In genomic region chr12:62543741-62544140, GRCh38 we compare ENCODE assay signal across 12 cellular contexts.
DNase-seq lines count a peak whose midpoint lies in the region; ATAC-seq, FAIRE-seq and TF ChIP-seq lines count a peak whose summit lies in the region.
"Had no signal": no experiment of that assay in that cellular context is flagged by ENCODE, and none has a peak within 500 bp of the region (broad histone marks: within the 10 kb centered on the region; RNA-seq: fewer than 3 reads in every experiment).

No MANE protein-coding gene starts in this region.

- no peak overlapping the region for H3K4ac ChIP-seq in H9 (ENCODE audit: low read depth, low read length)

- no peak overlapping the region for H3K23ac ChIP-seq in H9 (ENCODE audit: insufficient read length, low read depth, low read length)

- H3K79me1 ChIP-seq in H9 (ENCODE audit: insufficient read depth, low read depth, low read length, poor library complexity, severe bottlenecking): no peaks in the 10 kb centered on the region

- POLR2A ChIA-PET in A549 (lab: Yijun Ruan, JAX): no interaction called here

- H2BK120ac ChIP-seq in H9 (ENCODE audit: low read depth, low read length, poor library complexity, severe bottlenecking): no peak overlapping the region

- no peaks in the 10 kb centered on the region for H4K20me1 ChIP-seq in H9 (ENCODE audit: control insufficient read depth, insufficient read depth, insufficient read length)
- H4K20me1 ChIP-seq: BLaER1 had no signal

- TF ChIP-seq EP300 in A549 (IDR thresholded peaks at IDR 0.05): no peak

- TF ChIP-seq POLR2A in A549 (IDR thresholded peaks at IDR 0.05; ENCODE audit: low read length): no peak

- no peak overlapping the region for H3K56ac ChIP-seq in H9 (ENCODE audit: insufficient read length, low read depth, low read length)

- H3K18ac ChIP-seq in H9 (ENCODE audit: insufficient read length, low read depth, low read length): no peak overlapping the region

- TF ChIP-seq RAD21 in A549 (conservative IDR thresholded peaks at IDR 0.05 in 1 of 2, IDR thresholded peaks at IDR 0.05 in 1 of 2): no peak

- no peak overlapping the region for H4K91ac ChIP-seq in H9 (ENCODE audit: insufficient read length, low read depth, low read length)

- WGBS in A549 (ENCODE audit: missing lambda C conversion rate): 98% methylated on average over 3 of the region's 3 CpGs
- no CpG with 5 or more reads among the region's 3 CpGs for WGBS in H9 (ENCODE audit: extremely low coverage, insufficient read length, low lambda C conversion rate)

- H3K27ac Mint-ChIP-seq in H9 (0 out of 7 replicates have a peak overlapping the region, but pooled peaks of 2 of the 3 experiments have one; percentile 31 to 52), progenitor cell of endocrine pancreas (peak overlapping the region; percentile 76)
- peak overlapping the region; percentile 30 for H3K27ac Mint-ChIP-seq in activated T-helper 17 cell treated with anti-CD3 and anti-CD28 coated beads, Interleukin-2, amount 50 U/mL, for 72 hours

- H3K79me2 ChIP-seq in H9 (ENCODE audit: insufficient read depth, low read length): no peaks in the 10 kb centered on the region

- H2BK15ac ChIP-seq in H9 (ENCODE audit: low read depth, low read length): no peak overlapping the region

- CTCF ChIA-PET in A549 (lab: Yijun Ruan, JAX): interaction anchor here (0.9 to 3.1 kb wide), 2 partner anchors 250 to 256 kb away, joined by 4 to 9 read pairs; no protein-coding TSS in a partner anchor

- H3K4me1 Mint-ChIP-seq in H9 (no peaks in the 10 kb centered on the region), progenitor cell of endocrine pancreas (ENCODE audit: low read depth) (no peaks in the 10 kb centered on the region)
- H3K4me1 Mint-ChIP-seq in activated T-helper 17 cell treated with anti-CD3 and anti-CD28 coated beads, Interleukin-2, amount 50 U/mL, for 72 hours: peaks cover 5% of the 10 kb centered on the region
- H3K4me1 Mint-ChIP-seq: CD8-positive, alpha-beta memory T cell had no signal

- no peak overlapping the region for H4K5ac ChIP-seq in H9 (ENCODE audit: insufficient read length, low read depth, low read length)

- no peak overlapping the region for H3T11ph ChIP-seq in H9 (ENCODE audit: low read length)

- H2BK12ac ChIP-seq in H9 (ENCODE audit: insufficient read length, low read depth, low read length): no peak overlapping the region

- H3K4me2 ChIP-seq in A549: no peak overlapping the region
- no peak overlapping the region for H3K4me2 ChIP-seq in H9 (ENCODE audit: insufficient read depth, insufficient read length, low read length)
- H3K4me2 ChIP-seq: BLaER1 had no signal

- H3K4me1 ChIP-seq in A549: no peaks in the 10 kb centered on the region
- H3K4me1 ChIP-seq in H9 (ENCODE audit: insufficient read depth, low read length): no peaks in the 10 kb centered on the region
- H3K4me1 ChIP-seq: BLaER1 had no signal

- H3K27ac ChIP-seq in A549 (no peak overlapping the region), H9 (ENCODE audit: insufficient read length, low read depth, low read length) (no peak overlapping the region)
- H3K27ac ChIP-seq: BLaER1, GM23248 had no signal

- H3K9ac ChIP-seq in H9 (ENCODE audit: extremely low read depth, insufficient read length, low read length): no peak overlapping the region
- H3K9ac ChIP-seq: BLaER1, GM23248 had no signal

- no peak for TF ChIP-seq CTCF in A549 (IDR thresholded peaks at IDR 0.05)
- TF ChIP-seq CTCF in H9 (conservative IDR thresholded peaks at IDR 0.05): no peak
- no peak for TF ChIP-seq CTCF in progenitor cell of endocrine pancreas (IDR thresholded peaks at IDR 0.05; ENCODE audit: unreplicated experiment)

- no peaks in the 10 kb centered on the region for H3K27me3 ChIP-seq in H9 (ENCODE audit: insufficient read depth, low read length)
- H3K27me3 ChIP-seq: BLaER1 had no signal

- no peaks in the 10 kb centered on the region for H3K9me3 ChIP-seq in A549
- H3K9me3 ChIP-seq in H9 (ENCODE audit: control insufficient read depth, low read depth, low read length): no peaks in the 10 kb centered on the region
- H3K9me3 ChIP-seq: BLaER1 had no signal

- no peak overlapping the region for H3K4me3 Mint-ChIP-seq in H9
- H3K4me3 Mint-ChIP-seq in activated T-helper 17 cell treated with anti-CD3 and anti-CD28 coated beads, Interleukin-2, amount 50 U/mL, for 72 hours: no peak overlapping the region
- no peak overlapping the region for H3K4me3 Mint-ChIP-seq in progenitor cell of endocrine pancreas (ENCODE audit: low read depth)
- H3K4me3 Mint-ChIP-seq: CD8-positive, alpha-beta memory T cell had no signal

- H3K23me2 ChIP-seq in H9 (ENCODE audit: insufficient read length, low read depth, low read length, poor library complexity, severe bottlenecking): no peaks in the 10 kb centered on the region

- no peak overlapping the region for H3K14ac ChIP-seq in H9 (ENCODE audit: insufficient read depth, low read length)

- ATAC-seq in A549: no peak
- no peak for ATAC-seq in activated T-helper 17 cell treated with anti-CD3 and anti-CD28 coated beads, Interleukin-2, amount 50 U/mL, for 72 hours (replicated peaks)

- H2AK5ac ChIP-seq in H9 (ENCODE audit: insufficient read length, low read length): no peak overlapping the region

- no peak overlapping the region for H4K8ac ChIP-seq in H9 (replicated peaks; ENCODE audit: insufficient read length, low read depth, low read length)

- H2AFZ ChIP-seq in H9 (ENCODE audit: low read length): no peak overlapping the region
- H2AFZ ChIP-seq: GM23248 had no signal

- H3K27me3 Mint-ChIP-seq in H9 (ENCODE audit: low read depth) (no peaks in the 10 kb centered on the region), progenitor cell of endocrine pancreas (no peaks in the 10 kb centered on the region)
- no peaks in the 10 kb centered on the region for H3K27me3 Mint-ChIP-seq in activated T-helper 17 cell treated with anti-CD3 and anti-CD28 coated beads, Interleukin-2, amount 50 U/mL, for 72 hours
- H3K27me3 Mint-ChIP-seq: CD8-positive, alpha-beta memory T cell had no signal

- DNase-seq in A549 (ENCODE audit: low read depth in 1 of 2, low spot score in 1 of 2) (no peak), H9 (no peak), progenitor cell of endocrine pancreas (ENCODE audit: low spot score, unreplicated experiment) (no peak), AG08395 (ENCODE audit: low spot score) (no peak)
- no peak for DNase-seq in activated CD4-positive, alpha-beta T cell treated with anti-CD3 and anti-CD28 coated beads for 48 hours
- DNase-seq: AML-193; CD8-positive, alpha-beta memory T cell; DMS53; GF-D8; GM23248 had no signal

- H3K4me3 ChIP-seq in A549: no peak overlapping the region
- H3K4me3 ChIP-seq: BLaER1, GM23248 had no signal

- no peaks in the 10 kb centered on the region for H3K9me3 Mint-ChIP-seq in H9
- no peaks in the 10 kb centered on the region for H3K9me3 Mint-ChIP-seq in activated T-helper 17 cell treated with anti-CD3 and anti-CD28 coated beads, Interleukin-2, amount 50 U/mL, for 72 hours
- no peaks in the 10 kb centered on the region for H3K9me3 Mint-ChIP-seq in progenitor cell of endocrine pancreas (ENCODE audit: low read depth)
- H3K9me3 Mint-ChIP-seq: CD8-positive, alpha-beta memory T cell had no signal

- peak; percentile 13 for FAIRE-seq in A549 (lab: Jason Lieb, UNC)

- no peak overlapping the region for H2BK20ac ChIP-seq in H9 (ENCODE audit: low read depth, low read length, poor library complexity, severe bottlenecking)

- H2BK5ac ChIP-seq in H9 (ENCODE audit: insufficient read length, low read length): no peak overlapping the region

- peaks cover 0 to 19% (median 17%) of the 10 kb centered on the region in 3 experiments; a peak in 6 of 7 replicates for H3K36me3 Mint-ChIP-seq in H9 (ENCODE audit: insufficient read depth in 1 of 3, low read depth in 3 of 3)
- peaks cover 89% of the 10 kb centered on the region for H3K36me3 Mint-ChIP-seq in activated T-helper 17 cell treated with anti-CD3 and anti-CD28 coated beads, Interleukin-2, amount 50 U/mL, for 72 hours (ENCODE audit: low read depth)
- peaks cover 13% of the 10 kb centered on the region for H3K36me3 Mint-ChIP-seq in progenitor cell of endocrine pancreas (ENCODE audit: insufficient read depth)

TF ChIP-seq in A549, 52 proteins besides CTCF, POLR2A, EP300 and RAD21:
- TF ChIP-seq ZSCAN20 (CRISPR knock-in tag; IDR thresholded peaks at IDR 0.05): no peak
- no peak for TF ChIP-seq BHLHE40 (IDR thresholded peaks at IDR 0.05; ENCODE audit: low read depth, low read length)
- no peak for TF ChIP-seq NPAS2 (CRISPR knock-in tag; IDR thresholded peaks at IDR 0.05; ENCODE audit: borderline replicate concordance)
